In the genomic region with DNA sequence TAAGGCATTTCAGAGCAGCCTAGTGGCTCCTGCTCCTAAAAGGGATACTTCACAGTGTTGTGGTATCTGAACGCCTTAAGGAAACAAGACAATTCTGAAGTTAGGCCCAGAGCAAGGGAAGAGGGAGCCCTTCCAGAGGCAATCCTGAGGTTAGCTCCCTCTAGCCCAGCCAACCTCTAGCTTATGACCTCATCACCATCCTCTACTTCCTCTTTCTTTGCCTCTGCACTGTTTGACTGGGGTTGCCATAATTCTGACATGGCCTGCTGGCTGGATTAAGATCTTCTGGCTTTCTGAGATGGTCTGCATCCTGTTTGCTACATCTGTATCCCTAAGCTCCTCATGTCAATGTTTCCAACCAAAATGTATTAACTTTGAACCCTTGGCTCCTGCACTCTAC, we compare ENCODE assay signal across 14 cellular contexts.
"Had no signal": no experiment of that assay in that cellular context is flagged by ENCODE, and none has a peak within 500 bp of the region (broad histone marks: within the 10 kb centered on the region; RNA-seq: fewer than 3 reads in every experiment).

No MANE protein-coding gene starts in this region.

- H3K4me3 Mint-ChIP-seq: nephron progenitor cell had no signal

- H3K4me3 ChIP-seq: adrenal gland, coronary artery had no signal

- H3K9me3 ChIP-seq: adrenal gland had no signal

- DNase-seq: activated CD4-positive, alpha-beta T cell treated with anti-CD3 and anti-CD28 coated beads, Interleukin-2, amount 50 U/mL, for 4 hours; activated CD4-positive, CD25-positive, alpha-beta regulatory T cell treated with anti-CD3 and anti-CD28 coated beads, Interleukin-2, amount 50 U/mL, for 72 hours; activated naive CD4-positive, alpha-beta T cell treated with anti-CD3 and anti-CD28 coated beads, Interleukin-2, amount 50 U/mL, for 16 hours; activated T-cell treated with anti-CD3 and anti-CD28 coated beads, Interleukin-2, amount 50 U/mL, for 1 hour; adrenal gland; central memory CD4-positive, alpha-beta T cell; effector memory CD4-positive, alpha-beta T cell; erythroblast; hippocampal formation; mesendoderm; nephron progenitor cell; stimulated activated CD4-positive, alpha-beta T cell treated with anti-CD3 and anti-CD28 coated beads, Interleukin-12 subunit alpha, Interleukin-12 subunit beta, amount 100 ng/mL, for 4 hours; stimulated activated naive CD4-positive, alpha-beta T cell treated with Interleukin-2 at 50 U/mL for 16 hours had no signal

- H3K36me3 ChIP-seq: adrenal gland had no signal

- H3K27me3 ChIP-seq: adrenal gland had no signal

- H3K4me1 Mint-ChIP-seq: nephron progenitor cell had no signal

- H3K9me3 Mint-ChIP-seq: nephron progenitor cell had no signal

- H3K27ac Mint-ChIP-seq: nephron progenitor cell had no signal

- H3K27ac ChIP-seq: adrenal gland, coronary artery had no signal

- H3K4me1 ChIP-seq: adrenal gland had no signal
